Comparison of ENCODE assay signal across 5 cellular contexts in genomic region chr2:110013388-110013787, GRCh38.
A peak's percentile ranks its signal among the peaks of the same experiment; 100 is the strongest.
DNase-seq lines count a peak whose midpoint lies in the region; ATAC-seq, FAIRE-seq and TF ChIP-seq lines count a peak whose summit lies in the region.
"Not testable (repeated sequence)": the region's sequence is repeated elsewhere in the genome, so short reads cannot be mapped to it uniquely, and the experiment has no call there.

No MANE protein-coding gene starts in this region.

- not testable (repeated sequence) for H4K20me1 ChIP-seq in keratinocyte (ENCODE audit: control insufficient read depth, extremely low read depth, insufficient read depth, low read length)

- not testable (repeated sequence) for H3K9ac ChIP-seq in keratinocyte (ENCODE audit: control insufficient read depth, extremely low read depth, insufficient read depth, low read length)

- dilution Hi-C loops in keratinocyte (cut with MboI; ENCODE audit: extremely low pct_ligation_motif_present, low sequenced_read_pairs), result not testable (repeated sequence)

- not testable (repeated sequence) for H3K4me3 ChIP-seq in RWPE2 (ENCODE audit: severe bottlenecking); keratinocyte (ENCODE audit: control insufficient read depth in 2 of 3, extremely low read depth in 1 of 3, insufficient read depth in 2 of 3, low read depth in 1 of 3, low read length in 3 of 3)

- not testable (repeated sequence) for H3K27me3 Mint-ChIP-seq in activated T-helper 17 cell treated with anti-CD3 and anti-CD28 coated beads, Interleukin-2, amount 50 U/mL, for 72 hours

- H3K36me3 Mint-ChIP-seq in activated T-helper 17 cell treated with anti-CD3 and anti-CD28 coated beads, Interleukin-2, amount 50 U/mL, for 72 hours (ENCODE audit: low read depth), result not testable (repeated sequence)

- H3K36me3 ChIP-seq in RWPE2 (ENCODE audit: low read depth); keratinocyte (ENCODE audit: control insufficient read depth in 2 of 2, extremely low read depth in 1 of 2, insufficient read depth in 2 of 2, low read length in 2 of 2): not testable (repeated sequence)

- not testable (repeated sequence) for H3K27me3 ChIP-seq in RWPE2 (ENCODE audit: insufficient read depth, poor library complexity, severe bottlenecking); keratinocyte (ENCODE audit: control insufficient read depth, extremely low read depth, insufficient read depth, low read length)

- DNase-seq in H54 (ENCODE audit: insufficient read length, low spot score); RWPE2 (ENCODE audit: low spot score); keratinocyte (ENCODE audit: low read depth, low spot score): not testable (repeated sequence)

- H2AFZ ChIP-seq in keratinocyte (ENCODE audit: control insufficient read depth, low read length), result not testable (repeated sequence)

- not testable (repeated sequence) for TF ChIP-seq CTCF in RWPE2 (IDR thresholded peaks at IDR 0.05; ENCODE audit: poor library complexity, severe bottlenecking); keratinocyte (optimal IDR thresholded peaks at IDR 0.05 in 1 of 3, IDR thresholded peaks at IDR 0.05 in 1 of 3, conservative IDR thresholded peaks at IDR 0.05 in 1 of 3; ENCODE audit: extremely low read depth in 1 of 3, insufficient read depth in 2 of 3, low read length in 3 of 3)

- not testable (repeated sequence) for H3K27ac Mint-ChIP-seq in activated T-helper 17 cell treated with anti-CD3 and anti-CD28 coated beads, Interleukin-2, amount 50 U/mL, for 72 hours

- H3K9me1 ChIP-seq in keratinocyte (ENCODE audit: control insufficient read depth, extremely low read depth, insufficient read depth, low read length), result not testable (repeated sequence)

- H3K4me1 ChIP-seq in RWPE2 (ENCODE audit: insufficient read depth, poor library complexity, severe bottlenecking); keratinocyte (ENCODE audit: control insufficient read depth, extremely low read depth, insufficient read depth, low read length): not testable (repeated sequence)

- not testable (repeated sequence) for H3K9me3 ChIP-seq in RWPE2 (ENCODE audit: severe bottlenecking); keratinocyte (ENCODE audit: control insufficient read depth, low read depth, low read length)

- H3K9me3 Mint-ChIP-seq in activated T-helper 17 cell treated with anti-CD3 and anti-CD28 coated beads, Interleukin-2, amount 50 U/mL, for 72 hours, result not testable (repeated sequence)

- H3K4me3 Mint-ChIP-seq in activated T-helper 17 cell treated with anti-CD3 and anti-CD28 coated beads, Interleukin-2, amount 50 U/mL, for 72 hours, result not testable (repeated sequence)

- H3K4me2 ChIP-seq in keratinocyte (ENCODE audit: control insufficient read depth, extremely low read depth, insufficient read depth, low read depth, low read length), result not testable (repeated sequence)

- H3K79me2 ChIP-seq in keratinocyte (ENCODE audit: control insufficient read depth, insufficient read depth, low read length), result not testable (repeated sequence)

- peak; percentile 75 for FAIRE-seq in H54 (lab: Jason Lieb, UNC)
- FAIRE-seq in keratinocyte (lab: Jason Lieb, UNC), result peak; percentile 78

- not testable (repeated sequence) for H3K27ac ChIP-seq in RWPE2 (ENCODE audit: poor library complexity, severe bottlenecking); keratinocyte (ENCODE audit: control insufficient read depth, insufficient read depth, low read length)

- TF ChIP-seq POLR2A in H54 (IDR thresholded peaks at IDR 0.05; ENCODE audit: low read depth, low read length), result not testable (repeated sequence)

- ATAC-seq in RWPE2 (ENCODE audit: low read depth) (peak; percentile 61), esophagus mucosa (peak; percentile 73)
- ATAC-seq in activated T-helper 17 cell treated with anti-CD3 and anti-CD28 coated beads, Interleukin-2, amount 50 U/mL, for 72 hours (replicated peaks), result peak; percentile 24

- not testable (repeated sequence) for H3K4me1 Mint-ChIP-seq in activated T-helper 17 cell treated with anti-CD3 and anti-CD28 coated beads, Interleukin-2, amount 50 U/mL, for 72 hours
